Comparison of ENCODE assay signal across 1 cellular context in the genomic region with DNA sequence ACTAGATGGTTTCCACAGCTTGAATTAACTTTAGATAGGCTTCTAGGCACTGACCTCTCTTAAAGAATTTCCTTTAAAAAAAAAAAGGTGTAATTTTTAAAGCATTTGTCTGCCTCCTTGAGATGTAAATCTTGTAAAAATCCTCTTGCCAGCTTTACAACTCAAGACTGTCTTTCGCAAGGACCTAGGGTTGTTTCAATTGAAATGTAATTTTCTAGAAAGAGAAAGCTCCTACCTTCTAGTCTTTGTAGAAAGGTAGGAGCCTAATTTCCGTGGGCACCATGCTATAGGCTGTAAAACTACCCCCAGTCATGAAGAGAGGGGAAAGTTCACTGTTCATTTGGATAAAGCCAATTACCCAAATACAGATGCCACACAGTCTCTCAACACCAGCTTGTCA.
TF ChIP-seq lines count a peak whose summit lies in the region.

No MANE protein-coding gene starts in this region.

TF ChIP-seq in GM12878, 131 proteins besides CTCF, POLR2A, EP300 and RAD21:
- TF ChIP-seq MAX (IDR thresholded peaks at IDR 0.05; ENCODE audit: low read depth, low read length) (no peak), NRF1 (conservative IDR thresholded peaks at IDR 0.05; ENCODE audit: low read depth, low read length) (no peak), MEF2A (IDR thresholded peaks at IDR 0.05; ENCODE audit: insufficient read depth, low read depth, low read length) (no peak), KLF5 (IDR thresholded peaks at IDR 0.05; ENCODE audit: partially characterized antibody) (no peak), EZH2 (IDR thresholded peaks at IDR 0.05; ENCODE audit: borderline replicate concordance, control insufficient read depth, low read depth, low read length) (no peak), ZNF274 (IDR thresholded peaks at IDR 0.05; ENCODE audit: insufficient read depth, insufficient read length) (no peak), ZBED1 (IDR thresholded peaks at IDR 0.05; ENCODE audit: borderline replicate concordance) (no peak), KAT2A (conservative IDR thresholded peaks at IDR 0.05; ENCODE audit: control insufficient read depth, low read depth, low read length) (no peak), BCLAF1 (IDR thresholded peaks at IDR 0.05) (no peak), BCL11A (IDR thresholded peaks at IDR 0.05; ENCODE audit: low read depth, low read length) (no peak)
- TF ChIP-seq, protein P1, sequence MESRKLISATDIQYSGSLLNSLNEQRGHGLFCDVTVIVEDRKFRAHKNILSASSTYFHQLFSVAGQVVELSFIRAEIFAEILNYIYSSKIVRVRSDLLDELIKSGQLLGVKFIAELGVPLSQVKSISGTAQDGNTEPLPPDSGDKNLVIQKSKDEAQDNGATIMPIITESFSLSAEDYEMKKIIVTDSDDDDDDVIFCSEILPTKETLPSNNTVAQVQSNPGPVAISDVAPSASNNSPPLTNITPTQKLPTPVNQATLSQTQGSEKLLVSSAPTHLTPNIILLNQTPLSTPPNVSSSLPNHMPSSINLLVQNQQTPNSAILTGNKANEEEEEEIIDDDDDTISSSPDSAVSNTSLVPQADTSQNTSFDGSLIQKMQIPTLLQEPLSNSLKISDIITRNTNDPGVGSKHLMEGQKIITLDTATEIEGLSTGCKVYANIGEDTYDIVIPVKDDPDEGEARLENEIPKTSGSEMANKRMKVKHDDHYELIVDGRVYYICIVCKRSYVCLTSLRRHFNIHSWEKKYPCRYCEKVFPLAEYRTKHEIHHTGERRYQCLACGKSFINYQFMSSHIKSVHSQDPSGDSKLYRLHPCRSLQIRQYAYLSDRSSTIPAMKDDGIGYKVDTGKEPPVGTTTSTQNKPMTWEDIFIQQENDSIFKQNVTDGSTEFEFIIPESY (IDR thresholded peaks at IDR 0.05), result no peak
